In the genomic region with DNA sequence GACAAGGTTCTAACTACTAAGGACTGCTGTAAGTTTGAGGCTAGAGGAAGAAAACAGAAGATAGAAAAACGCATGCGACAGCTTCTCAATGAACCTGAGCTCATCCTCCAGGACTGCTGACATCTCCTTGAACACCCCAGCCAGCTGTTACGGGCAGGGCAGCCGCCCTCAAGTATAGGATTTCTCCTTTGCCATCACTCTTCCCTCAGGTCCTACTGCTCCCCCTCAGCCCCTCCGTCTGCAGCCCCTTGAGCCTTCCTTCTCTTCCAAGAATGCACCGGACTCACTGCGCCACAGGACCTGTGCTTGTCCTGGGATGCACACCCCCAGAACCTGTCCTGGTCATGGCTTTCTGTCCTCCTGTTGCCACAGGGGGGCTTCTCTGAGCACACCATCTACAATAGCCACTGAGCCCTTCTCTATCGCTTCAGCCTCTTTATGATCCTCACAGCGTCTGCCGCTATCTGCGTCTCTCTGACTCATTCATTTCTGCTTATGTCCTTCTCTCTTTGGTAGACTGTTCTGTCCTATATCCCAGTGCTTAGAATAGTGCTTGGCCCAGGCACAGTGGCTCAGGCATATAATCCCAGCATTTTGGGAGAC, we compare ENCODE assay signal across 24 cellular contexts. TPM values are rescaled to one million over a fixed set of nuclear protein-coding genes. Genes with fewer than 3 reads are reported as not detected.
"Had no signal": no experiment of that assay in that cellular context is flagged by ENCODE, and none has a peak within 500 bp of the region (broad histone marks: within the 10 kb centered on the region; RNA-seq: fewer than 3 reads in every experiment).

No MANE protein-coding gene starts in this region.

- H3K4me3 ChIP-seq: colonic mucosa, left ventricle myocardium inferior, thyroid gland had no signal

- H3K36me3 Mint-ChIP-seq: naive B cell had no signal

- H3K9me3 ChIP-seq: colonic mucosa, left ventricle myocardium inferior, neutrophil, thyroid gland had no signal

- H3K27ac Mint-ChIP-seq: activated CD8-positive, alpha-beta T cell treated with anti-CD3 and anti-CD28 coated beads, Interleukin-2, amount 10 ng/mL, durations not matched to agents 7 days and 5 days; activated naive CD4-positive, alpha-beta T cell treated with anti-CD3 and anti-CD28 coated beads for 36 hours; naive B cell had no signal

- FAIRE-seq: TTC549 had no signal

- H3K4me1 ChIP-seq: colonic mucosa, parathyroid adenoma, thyroid gland had no signal

- DNase-seq: activated CD4-positive, alpha-beta T cell treated with anti-CD3 and anti-CD28 coated beads for 48 hours; activated CD4-positive, CD25-positive, alpha-beta regulatory T cell; activated CD8-positive, alpha-beta T cell treated with anti-CD3 and anti-CD28 coated beads, Interleukin-2, amount 10 ng/mL, durations not matched to agents 7 days and 5 days; activated naive CD4-positive, alpha-beta T cell treated with anti-CD3 and anti-CD28 coated beads for 36 hours; anterior cingulate cortex; brain microvascular endothelial cell; colonic mucosa; foreskin melanocyte; glutamatergic neuron; hippocampal formation; left ventricle myocardium inferior; naive B cell; stimulated activated CD4-positive, alpha-beta T cell treated with anti-CD3 and anti-CD28 coated beads, Interleukin-12 subunit alpha, Interleukin-12 subunit beta, amount 100 ng/mL, for 4 hours; stimulated activated CD4-positive, alpha-beta T cell treated with anti-CD3 and anti-CD28 coated beads, Interleukin-1b, Interleukin-23, amount 100 ng/mL, for 48 hours; stimulated activated CD8-positive, alpha-beta memory T cell treated with anti-CD3 and anti-CD28 coated beads, Interleukin-4, amount 100 ng/mL, for 48 hours; stimulated activated naive CD4-positive, alpha-beta T cell treated with Interleukin-2 at 50 U/mL for 16 hours; thyroid gland had no signal

- H3K79me2 ChIP-seq: parathyroid adenoma had no signal

- H3K9ac ChIP-seq: parathyroid adenoma had no signal

- H3K9me3 Mint-ChIP-seq: activated naive CD4-positive, alpha-beta T cell treated with anti-CD3 and anti-CD28 coated beads for 36 hours; central memory CD8-positive, alpha-beta T cell; naive B cell; T-helper 2 cell treated with Interferon-gamma antibody and Interleukin-4, amounts not matched to agents 5 μg/mL and 100 μg/mL, for 36 hours had no signal

- H3K4me3 Mint-ChIP-seq: activated CD8-positive, alpha-beta T cell treated with anti-CD3 and anti-CD28 coated beads, Interleukin-2, amount 10 ng/mL, durations not matched to agents 7 days and 5 days; activated naive CD4-positive, alpha-beta T cell treated with anti-CD3 and anti-CD28 coated beads for 36 hours; central memory CD8-positive, alpha-beta T cell; naive B cell; T-helper 2 cell treated with Interferon-gamma antibody and Interleukin-4, amounts not matched to agents 5 μg/mL and 100 μg/mL, for 36 hours had no signal

- H3K4me1 Mint-ChIP-seq: central memory CD8-positive, alpha-beta T cell had no signal

- ATAC-seq: activated CD8-positive, alpha-beta T cell treated with anti-CD3 and anti-CD28 coated beads, Interleukin-2, amount 10 ng/mL, durations not matched to agents 7 days and 5 days had no signal

- H3K36me3 ChIP-seq: brain microvascular endothelial cell, colonic mucosa, left ventricle myocardium inferior, neutrophil, thyroid gland had no signal

- H3K27ac ChIP-seq: brain microvascular endothelial cell, colonic mucosa, left ventricle myocardium inferior, neutrophil, parathyroid adenoma, thyroid gland had no signal

- H2AFZ ChIP-seq: parathyroid adenoma had no signal

- H3K27me3 ChIP-seq: brain microvascular endothelial cell, colonic mucosa, thyroid gland had no signal

RNA-seq across cellular contexts. Expression of a gene that starts 56.0 kb away (rescaled TPM):
- total RNA-seq: activated CD8-positive, alpha-beta T cell treated with anti-CD3 and anti-CD28 coated beads, Interleukin-2, amount 10 ng/mL, durations not matched to agents 7 days and 5 days; activated naive CD4-positive, alpha-beta T cell treated with anti-CD3 and anti-CD28 coated beads for 36 hours; left ventricle myocardium inferior; mononuclear cell; subcutaneous adipose tissue; thyroid gland had no signal
